In genomic region chr14:103735815-103736545, GRCh38 we compare ENCODE assay signal across 14 cellular contexts. TPM values are rescaled to one million over a fixed set of nuclear protein-coding genes. Genes with fewer than 3 reads are reported as not detected.
A peak's percentile ranks its signal among the peaks of the same experiment; 100 is the strongest.
DNase-seq lines count a peak whose midpoint lies in the region; ATAC-seq and TF ChIP-seq lines count a peak whose summit lies in the region.
"Had no signal": no experiment of that assay in that cellular context is flagged by ENCODE, and none has a peak within 500 bp of the region (broad histone marks: within the 10 kb centered on the region; RNA-seq: fewer than 3 reads in every experiment).

No MANE protein-coding gene starts in this region.

- intact Hi-C loops in esophagus muscularis mucosa (cut with DNase I): no loop called here
- intact Hi-C loops in gastrocnemius medialis (cut with DNase I; ENCODE audit: low total_unique reads): no loop called here

- H3K27ac ChIP-seq in esophagus muscularis mucosa (replicated peaks in 1 of 4) (peak overlapping the region; percentile 86 to 94 (median 92)), gastrocnemius medialis (peak overlapping the region in 3 of 4 donors; percentile 37 to 77 (median 54))

- H3K27ac Mint-ChIP-seq in stimulated activated naive CD8-positive, alpha-beta T cell treated with anti-CD3 and anti-CD28 coated beads, Interleukin-15, Interleukin-2, amounts not matched to agents 100 ng/mL and 50 ng/mL, for 24 hours: peak overlapping the region; percentile 16
- H3K27ac Mint-ChIP-seq in activated CD4-positive, alpha-beta T cell treated with anti-CD3 and anti-CD28 coated beads, Interleukin-2, amount 10 ng/mL, durations not matched to agents 7 days and 5 days: no peak overlapping the region

- no peaks in the 10 kb centered on the region for H3K27me3 Mint-ChIP-seq in stimulated activated naive CD8-positive, alpha-beta T cell treated with anti-CD3 and anti-CD28 coated beads, Interleukin-15, Interleukin-2, amounts not matched to agents 100 ng/mL and 50 ng/mL, for 24 hours
- no peaks in the 10 kb centered on the region for H3K27me3 Mint-ChIP-seq in activated CD4-positive, alpha-beta T cell treated with anti-CD3 and anti-CD28 coated beads, Interleukin-2, amount 10 ng/mL, durations not matched to agents 7 days and 5 days

- CTCF ChIA-PET in activated CD4-positive, alpha-beta T cell treated with anti-CD3 and anti-CD28 coated beads, Interleukin-2, amount 10 ng/mL, durations not matched to agents 7 days and 5 days (lab: Charles Lee): interaction anchor here (0.6 to 1.1 kb wide), 7 partner anchors 8 to 59 kb away, joined by 3 to 4 read pairs (median 3); no protein-coding TSS in a partner anchor

- in situ Hi-C loops in gastrocnemius medialis (cut with MboI; ENCODE audit: low sequenced_read_pairs in 4 of 4): no loop called here

- peaks cover 9% of the 10 kb centered on the region for H3K36me3 Mint-ChIP-seq in stimulated activated naive CD8-positive, alpha-beta T cell treated with anti-CD3 and anti-CD28 coated beads, Interleukin-15, Interleukin-2, amounts not matched to agents 100 ng/mL and 50 ng/mL, for 24 hours (ENCODE audit: low read depth)
- H3K36me3 Mint-ChIP-seq in activated CD4-positive, alpha-beta T cell treated with anti-CD3 and anti-CD28 coated beads, Interleukin-2, amount 10 ng/mL, durations not matched to agents 7 days and 5 days (ENCODE audit: low read depth): no peaks in the 10 kb centered on the region

- no peak for TF ChIP-seq EP300 in esophagus muscularis mucosa (IDR thresholded peaks at IDR 0.05)

- WGBS in esophagus muscularis mucosa: 76% methylated on average over 20 of the region's 22 CpGs

- H3K27me3 ChIP-seq in esophagus muscularis mucosa: no peaks in the 10 kb centered on the region
- no peaks in the 10 kb centered on the region for H3K27me3 ChIP-seq in gastrocnemius medialis

- ATAC-seq in stimulated activated naive CD8-positive, alpha-beta T cell treated with anti-CD3 and anti-CD28 coated beads, Interleukin-15, Interleukin-2, amounts not matched to agents 100 U/mL and 50 U/mL, for 24 hours: no peak
- ATAC-seq in gastrocnemius medialis: no peak

- H3K4me3 ChIP-seq in esophagus muscularis mucosa (no peak overlapping the region), gastrocnemius medialis (no peak overlapping the region)

- TF ChIP-seq CTCF in esophagus muscularis mucosa (IDR thresholded peaks at IDR 0.05) (no peak), gastrocnemius medialis (IDR thresholded peaks at IDR 0.05 in 4 of 5, conservative IDR thresholded peaks at IDR 0.05 in 1 of 5) (no peak)

- H3K9me3 Mint-ChIP-seq in stimulated activated naive CD8-positive, alpha-beta T cell treated with anti-CD3 and anti-CD28 coated beads, Interleukin-15, Interleukin-2, amounts not matched to agents 100 ng/mL and 50 ng/mL, for 24 hours: no peaks in the 10 kb centered on the region
- H3K9me3 Mint-ChIP-seq in activated CD4-positive, alpha-beta T cell treated with anti-CD3 and anti-CD28 coated beads, Interleukin-2, amount 10 ng/mL, durations not matched to agents 7 days and 5 days: no peaks in the 10 kb centered on the region

- TF ChIP-seq POLR2A in esophagus muscularis mucosa (IDR thresholded peaks at IDR 0.05; ENCODE audit: low read depth) (no peak), gastrocnemius medialis (IDR thresholded peaks at IDR 0.05) (no peak)

- no peaks in the 10 kb centered on the region for H3K9me3 ChIP-seq in esophagus muscularis mucosa
- H3K9me3 ChIP-seq in gastrocnemius medialis: no peaks in the 10 kb centered on the region

- H3K36me3 ChIP-seq in esophagus muscularis mucosa (peaks cover 22 to 96% (median 63%) of the 10 kb centered on the region in 4 donors), gastrocnemius medialis (peaks cover 0 to 48% of the 10 kb centered on the region in 2 donors)

- POLR2A ChIA-PET in activated CD4-positive, alpha-beta T cell treated with anti-CD3 and anti-CD28 coated beads, Interleukin-2, amount 10 ng/mL, durations not matched to agents 7 days and 5 days (lab: Charles Lee): interaction anchor here (0.7 kb wide), 1 partner anchor 377 kb away, joined by 4 read pairs; no protein-coding TSS in a partner anchor

- H3K4me3 Mint-ChIP-seq in stimulated activated naive CD8-positive, alpha-beta T cell treated with anti-CD3 and anti-CD28 coated beads, Interleukin-15, Interleukin-2, amounts not matched to agents 100 ng/mL and 50 ng/mL, for 24 hours: no peak overlapping the region
- no peak overlapping the region for H3K4me3 Mint-ChIP-seq in activated CD4-positive, alpha-beta T cell treated with anti-CD3 and anti-CD28 coated beads, Interleukin-2, amount 10 ng/mL, durations not matched to agents 7 days and 5 days

- no peaks in the 10 kb centered on the region for H3K4me1 Mint-ChIP-seq in stimulated activated naive CD8-positive, alpha-beta T cell treated with anti-CD3 and anti-CD28 coated beads, Interleukin-15, Interleukin-2, amounts not matched to agents 100 ng/mL and 50 ng/mL, for 24 hours (ENCODE audit: low read depth)
- H3K4me1 Mint-ChIP-seq in activated CD4-positive, alpha-beta T cell treated with anti-CD3 and anti-CD28 coated beads, Interleukin-2, amount 10 ng/mL, durations not matched to agents 7 days and 5 days: no peaks in the 10 kb centered on the region

- H3K4me1 ChIP-seq in esophagus muscularis mucosa (peaks cover 26 to 90% (median 65%) of the 10 kb centered on the region in 4 donors), gastrocnemius medialis (peaks cover 0 to 26% of the 10 kb centered on the region in 2 donors)

- no peak for DNase-seq in stimulated activated naive CD8-positive, alpha-beta T cell treated with anti-CD3 and anti-CD28 coated beads, Interleukin-15, Interleukin-2, amounts not matched to agents 100 U/mL and 50 U/mL, for 24 hours
- DNase-seq in esophagus muscularis mucosa (ENCODE audit: extremely low spot score): no peak
- no peak for DNase-seq in gastrocnemius medialis
- DNase-seq in mucosa of gallbladder (ENCODE audit: low spot score): no peak
- DNase-seq in activated effector memory CD4-positive, alpha-beta T cell treated with anti-CD3 and anti-CD28 coated beads, Interleukin-2, amount 50 U/mL, for 16 hours: no peak
- no peak for DNase-seq in NCI-H524 treated with DMSO at 0.1 percent for 48 hours (lab: John Stamatoyannopoulos, UW)
- no peak for DNase-seq in activated CD4-positive, alpha-beta T cell treated with anti-CD3 and anti-CD28 coated beads, Interleukin-2, amount 10 ng/mL, durations not matched to agents 7 days and 5 days
- DNase-seq: activated effector memory CD4-positive, alpha-beta T cell treated with Interleukin-2 at 50 U/mL for 16 hours; MM.1S; NCI-H187; NCI-H526; stimulated activated CD4-positive, alpha-beta T cell treated with anti-CD3 and anti-CD28 coated beads, Interleukin-1b, Interleukin-23, amount 100 ng/mL, for 48 hours; SW 1271 had no signal

RNA-seq across cellular contexts. Expression of gene ZFYVE21, which starts 20.4 kb away (rescaled TPM):
- total RNA-seq in esophagus muscularis mucosa (100 to 1,000 TPM; 121 to 180 (median 156) TPM), gastrocnemius medialis (10 to 100 TPM; 16.2 to 25.8 (median 20.2) TPM), mucosa of gallbladder (94.0 TPM)
- 10 to 100 TPM; 16.9 to 17.2 TPM for total RNA-seq in activated CD4-positive, alpha-beta T cell treated with anti-CD3 and anti-CD28 coated beads, Interleukin-2, amount 10 ng/mL, durations not matched to agents 7 days and 5 days

RNA-seq across cellular contexts. Expression of gene XRCC3, which starts 20.7 kb away (rescaled TPM):
- 1 to 10 TPM; 1.6 to 5.4 (median 2.1) TPM for total RNA-seq in esophagus muscularis mucosa
- total RNA-seq in gastrocnemius medialis: 10 to 100 TPM in 1 of 4 donors, 1 to 10 TPM in 3; 1.3 to 26.5 (median 3.0) TPM
- 8.5 TPM for total RNA-seq in mucosa of gallbladder
- total RNA-seq in activated CD4-positive, alpha-beta T cell treated with anti-CD3 and anti-CD28 coated beads, Interleukin-2, amount 10 ng/mL, durations not matched to agents 7 days and 5 days: 10 to 100 TPM; 36.4 to 37.4 TPM
